In the genomic region with DNA sequence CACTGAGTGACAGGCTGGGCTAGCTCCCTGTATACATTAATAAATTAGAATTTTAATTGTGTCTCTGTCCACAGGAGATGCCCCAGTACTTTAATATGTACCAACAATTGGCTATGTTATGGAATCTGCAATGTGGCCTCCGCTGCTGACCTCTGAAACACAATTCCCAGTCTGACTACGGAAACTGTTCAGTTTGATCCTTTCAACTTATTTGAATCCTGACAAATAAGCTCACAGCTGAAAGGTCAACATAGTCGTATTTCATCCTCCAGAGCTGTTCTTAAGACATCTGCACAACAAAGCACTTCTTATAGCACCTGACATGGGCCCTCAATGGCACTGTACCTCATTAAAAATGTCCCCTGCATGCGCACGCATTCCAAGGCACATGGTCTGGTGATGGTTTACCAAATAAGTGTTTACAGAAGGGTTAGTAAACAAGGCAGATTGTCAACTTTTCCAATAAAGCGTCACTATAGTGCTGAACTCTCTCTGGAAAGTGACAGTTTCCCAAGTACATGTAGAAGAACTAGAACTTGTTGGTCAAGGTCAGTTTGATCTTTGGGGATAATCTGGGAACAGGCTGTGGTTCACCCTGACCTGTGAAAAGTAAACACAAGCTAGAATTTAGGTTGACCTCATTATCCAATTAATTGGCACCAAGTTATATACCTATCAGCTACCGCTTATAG, we compare ENCODE assay signal across 1 cellular context.
TF ChIP-seq lines count a peak whose summit lies in the region.

No MANE protein-coding gene starts in this region.

TF ChIP-seq in endothelial cell of umbilical vein, 7 proteins besides CTCF, POLR2A, EP300 and RAD21:
- TF ChIP-seq, protein P1, sequence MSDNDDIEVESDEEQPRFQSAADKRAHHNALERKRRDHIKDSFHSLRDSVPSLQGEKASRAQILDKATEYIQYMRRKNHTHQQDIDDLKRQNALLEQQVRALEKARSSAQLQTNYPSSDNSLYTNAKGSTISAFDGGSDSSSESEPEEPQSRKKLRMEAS (IDR thresholded peaks at IDR 0.05; ENCODE audit: insufficient read depth, insufficient read length) = no peak
- TF ChIP-seq MYC (IDR thresholded peaks at IDR 0.05; ENCODE audit: low read depth, low read length) (no peak), JUN (IDR thresholded peaks at IDR 0.05; ENCODE audit: borderline replicate concordance, insufficient read depth, insufficient read length, low read depth) (no peak), EZH2 (IDR thresholded peaks at IDR 0.05; ENCODE audit: borderline replicate concordance, low read depth, low read length, severe bottlenecking) (no peak), POLR2AphosphoS5 (IDR thresholded peaks at IDR 0.05; ENCODE audit: insufficient read depth, low read depth, low read length) (no peak), GATA2 (IDR thresholded peaks at IDR 0.05; ENCODE audit: insufficient read depth, insufficient read length, low read depth, low read length) (no peak), FOS (IDR thresholded peaks at IDR 0.05; ENCODE audit: borderline replicate concordance, insufficient read depth, low read length) (no peak)
